1 cellular context compared by ENCODE assay signal in the genomic region with DNA sequence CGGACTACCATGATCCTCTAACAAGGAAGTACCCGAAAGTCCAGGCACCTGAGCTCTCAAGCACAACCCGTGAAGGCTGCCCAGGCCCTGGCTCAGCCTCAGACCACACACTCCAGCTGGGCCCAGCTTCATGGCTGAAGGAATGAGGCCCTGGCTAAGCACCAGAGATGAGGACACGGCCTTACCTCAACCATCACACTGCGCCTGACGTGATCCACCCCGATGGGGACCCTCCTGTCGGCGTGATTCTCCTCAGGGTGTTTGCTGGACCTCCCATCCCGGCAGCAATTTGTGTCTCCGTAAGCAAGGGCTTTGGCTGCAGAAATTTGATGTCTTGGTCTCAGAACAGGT.
TF ChIP-seq lines count a peak whose summit lies in the region.

No MANE protein-coding gene starts in this region.

TF ChIP-seq in H1, 55 proteins besides CTCF, POLR2A, EP300 and RAD21 (continued from another document):
- TF ChIP-seq TBP (IDR thresholded peaks at IDR 0.05; ENCODE audit: low read depth, low read length) (no peak), BRCA1 (IDR thresholded peaks at IDR 0.05; ENCODE audit: low read depth, low read length) (no peak), ASH2L (IDR thresholded peaks at IDR 0.05; ENCODE audit: low read length) (no peak)
- TF ChIP-seq, protein P1, sequence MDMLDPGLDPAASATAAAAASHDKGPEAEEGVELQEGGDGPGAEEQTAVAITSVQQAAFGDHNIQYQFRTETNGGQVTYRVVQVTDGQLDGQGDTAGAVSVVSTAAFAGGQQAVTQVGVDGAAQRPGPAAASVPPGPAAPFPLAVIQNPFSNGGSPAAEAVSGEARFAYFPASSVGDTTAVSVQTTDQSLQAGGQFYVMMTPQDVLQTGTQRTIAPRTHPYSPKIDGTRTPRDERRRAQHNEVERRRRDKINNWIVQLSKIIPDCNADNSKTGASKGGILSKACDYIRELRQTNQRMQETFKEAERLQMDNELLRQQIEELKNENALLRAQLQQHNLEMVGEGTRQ (IDR thresholded peaks at IDR 0.05; ENCODE audit: low read length): no peak
